8 cellular contexts compared by ENCODE assay signal in genomic region chr11:71580057-71581003, GRCh38. TPM values are rescaled to one million over a fixed set of nuclear protein-coding genes. Genes with fewer than 3 reads are reported as not detected.
DNase-seq lines count a peak whose midpoint lies in the region; ATAC-seq and TF ChIP-seq lines count a peak whose summit lies in the region.

No MANE protein-coding gene starts in this region.

- intact Hi-C loops in activated B cell treated with CpG ODN at 0.5 μM for 24 hours (cut with micrococcal nuclease) = no loop called here

- POLR2A ChIA-PET in activated B cell treated with CpG ODN at 0.5 μM for 24 hours (lab: Charles Lee) = no interaction called here

- peaks cover 2% of the 10 kb centered on the region for H3K4me1 Mint-ChIP-seq in activated B cell treated with CpG ODN at 0.5 μM for 24 hours

- no peaks in the 10 kb centered on the region for H3K36me3 Mint-ChIP-seq in activated B cell treated with CpG ODN at 0.5 μM for 24 hours (ENCODE audit: low read depth)

- no peak overlapping the region for H3K4me3 Mint-ChIP-seq in activated B cell treated with CpG ODN at 0.5 μM for 24 hours

- DNase-seq in AG08396 (ENCODE audit: low spot score) (peak; percentile 85), NCI-H2107 treated with DMSO at 0.1 percent for 48 hours (lab: John Stamatoyannopoulos, UW; ENCODE audit: unreplicated experiment) (peak; percentile 86), activated B cell treated with CpG ODN at 0.5 μM for 24 hours (no peak), fibroblast of the aortic adventitia (ENCODE audit: low read depth) (peak; percentile 79), non-pigmented ciliary epithelial cell (ENCODE audit: low read depth) (peak; percentile 30)

- H3K9me3 Mint-ChIP-seq in activated B cell treated with CpG ODN at 0.5 μM for 24 hours = no peaks in the 10 kb centered on the region

- H3K27me3 Mint-ChIP-seq in activated B cell treated with CpG ODN at 0.5 μM for 24 hours = peaks cover 16% of the 10 kb centered on the region

- ATAC-seq in activated B cell treated with CpG ODN at 0.5 μM for 24 hours (ENCODE audit: low read depth) = no peak
- ATAC-seq in GM21825 (IDR thresholded peaks at IDR 0.05; ENCODE audit: unreplicated experiment) = no peak
- no peak for ATAC-seq in GM21723 (IDR thresholded peaks at IDR 0.05; ENCODE audit: unreplicated experiment)

- H3K4me3 ChIP-seq in GM12875 (ENCODE audit: low read depth, low read length) (no peak overlapping the region), fibroblast of the aortic adventitia (ENCODE audit: low read depth, low read length) (no peak overlapping the region)

- TF ChIP-seq CTCF in GM12875 (IDR thresholded peaks at IDR 0.05; ENCODE audit: borderline replicate concordance, insufficient read depth, low read depth, low read length) (peak; percentile 90), activated B cell treated with CpG ODN at 0.5 μM for 24 hours (IDR thresholded peaks at IDR 0.05) (peak; percentile 22), fibroblast of the aortic adventitia (IDR thresholded peaks at IDR 0.05; ENCODE audit: insufficient read depth, low read length) (peak; percentile 89)

- H3K27ac Mint-ChIP-seq in activated B cell treated with CpG ODN at 0.5 μM for 24 hours = no peak overlapping the region

- CTCF ChIA-PET in activated B cell treated with CpG ODN at 0.5 μM for 24 hours (lab: Charles Lee) = no interaction called here

RNA-seq across cellular contexts. Expression of gene KRTAP5-11, which starts 2.3 kb away (rescaled TPM):
- total RNA-seq in activated B cell treated with CpG ODN at 0.5 μM for 24 hours (not detected in 2 replicates), fibroblast of the aortic adventitia (ENCODE audit: low replicate concordance) (not detected in 2 replicates)

RNA-seq across cellular contexts. Expression of gene KRTAP5-10, which starts 15.0 kb away (rescaled TPM):
- 0.27 TPM in 1 of 2 replicates, not detected in the other for total RNA-seq in activated B cell treated with CpG ODN at 0.5 μM for 24 hours
- not detected in 2 replicates for total RNA-seq in fibroblast of the aortic adventitia (ENCODE audit: low replicate concordance)

RNA-seq across cellular contexts. Expression of gene KRTAP5-9, which starts 32.1 kb away (rescaled TPM):
- total RNA-seq in activated B cell treated with CpG ODN at 0.5 μM for 24 hours (0.37 and 0.53 TPM in 2 replicates), fibroblast of the aortic adventitia (ENCODE audit: low replicate concordance) (not detected in 2 replicates)

RNA-seq across cellular contexts. Expression of gene KRTAP5-8, which starts 42.5 kb away (rescaled TPM):
- total RNA-seq in activated B cell treated with CpG ODN at 0.5 μM for 24 hours (0.20 and 0.42 TPM in 2 replicates), fibroblast of the aortic adventitia (ENCODE audit: low replicate concordance) (not detected in 2 replicates)

RNA-seq across cellular contexts. Expression of gene KRTAP5-7, which starts 53.3 kb away (rescaled TPM):
- total RNA-seq in activated B cell treated with CpG ODN at 0.5 μM for 24 hours (0.24 and 0.49 TPM in 2 replicates), fibroblast of the aortic adventitia (ENCODE audit: low replicate concordance) (0.09 and 0.33 TPM in 2 replicates)

Comparison
In these comparisons a context has a peak if more than half of its experiments do, and no peak if none do; other contexts are left out.
1. CTCF ChIP-seq: peak in every context shown above with its lines; median percentile 90 in GM12875; 89 in fibroblast of the aortic adventitia; 22 in activated B cell treated with CpG ODN at 0.5 μM for 24 hours.